In the genomic region with DNA sequence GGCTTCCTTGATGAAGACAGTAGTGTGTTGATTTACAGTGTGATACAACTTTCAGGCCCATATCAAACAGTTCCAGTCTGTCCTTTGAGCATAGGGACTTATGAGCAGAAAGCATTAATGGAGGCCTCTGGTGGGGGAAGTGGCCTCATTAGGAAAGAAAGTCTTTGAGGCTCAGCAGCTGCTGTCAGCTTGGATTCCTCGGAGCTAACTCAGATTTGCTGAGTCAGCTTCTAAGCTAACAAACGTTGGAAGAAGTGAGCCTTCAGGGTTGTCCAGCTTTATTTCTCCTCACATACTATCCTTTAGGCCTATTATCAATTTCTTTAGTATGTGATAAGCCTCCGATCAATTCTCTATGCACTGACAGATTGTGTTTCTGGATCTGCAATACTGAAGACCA, we compare ENCODE assay signal across 25 cellular contexts. TPM values are rescaled to one million over a fixed set of nuclear protein-coding genes. Genes with fewer than 3 reads are reported as not detected.
DNase-seq lines count a peak whose midpoint lies in the region; ATAC-seq, FAIRE-seq and TF ChIP-seq lines count a peak whose summit lies in the region.
"Had no signal": no experiment of that assay in that cellular context is flagged by ENCODE, and none has a peak within 500 bp of the region (broad histone marks: within the 10 kb centered on the region; RNA-seq: fewer than 3 reads in every experiment).

No MANE protein-coding gene starts in this region.

- no peak overlapping the region for H3K4me3 ChIP-seq in MM.1S (ENCODE audit: low read length)
- no peak overlapping the region for H3K4me3 ChIP-seq in K562
- H3K4me3 ChIP-seq in HepG2 (replicated peaks in 1 of 3; ENCODE audit: insufficient read depth in 1 of 3, low read depth in 2 of 3, low read length in 3 of 3), result no peak overlapping the region
- no peak overlapping the region for H3K4me3 ChIP-seq in smooth muscle cell
- H3K4me3 ChIP-seq: BLaER1 treated with 17β-estradiol and CSF1 and Interleukin-3, amounts not matched to agents 10 nM and 100 nM had no signal

- no peak for TF ChIP-seq POLR2A in K562 (conservative IDR thresholded peaks at IDR 0.05)
- TF ChIP-seq POLR2A in HepG2 (IDR thresholded peaks at IDR 0.05; ENCODE audit: insufficient read depth in 1 of 2, low read depth in 2 of 2, low read length in 2 of 2), result no peak

- POLR2A ChIA-PET in K562 (lab: Yijun Ruan, JAX), result no interaction called here
- POLR2A ChIA-PET in HepG2 (lab: Yijun Ruan, JAX), result no interaction called here

- H4K20me1 ChIP-seq in MM.1S (ENCODE audit: insufficient read depth, low read length) (no peaks in the 10 kb centered on the region), K562 (replicated peaks; ENCODE audit: control insufficient read depth, insufficient read depth, low read length) (no peaks in the 10 kb centered on the region), HepG2 (ENCODE audit: insufficient read depth, low read length) (no peaks in the 10 kb centered on the region; the same call in 1 of the 2 replicates), smooth muscle cell (ENCODE audit: low read depth) (no peaks in the 10 kb centered on the region)
- H4K20me1 ChIP-seq: BLaER1 treated with 17β-estradiol and CSF1 and Interleukin-3, amounts not matched to agents 10 nM and 100 nM had no signal

- peak; percentile 11 for DNase-seq in MM.1S
- no peak for DNase-seq in K562 (ENCODE audit: extremely low read depth in 1 of 4, low spot score in 3 of 4)
- no peak for DNase-seq in HepG2 (ENCODE audit: low spot score)
- no peak for DNase-seq in smooth muscle cell (lab: John Stamatoyannopoulos, UW; ENCODE audit: unreplicated experiment)
- no peak for DNase-seq in stimulated activated CD4-positive, alpha-beta T cell treated with anti-CD3 and anti-CD28 coated beads, Interleukin-4, amount 100 ng/mL, for 4 hours
- DNase-seq: ACHN; Caco-2; CD4-positive, alpha-beta memory T cell; DMS 273 treated with DMSO at 0.1 percent for 48 hours; DMS79 treated with DMSO at 0.1 percent for 48 hours; KG1; NCI-H1105; NCI-H146; NCI-H2029 treated with DMSO at 0.1 percent for 48 hours; NCI-H345; NCI-H524; NCI-H774; PC-3; SHP77; SK-N-SH had no signal

- H3K4me1 ChIP-seq in MM.1S (ENCODE audit: low read length) (no peaks in the 10 kb centered on the region), K562 (replicated peaks in 1 of 2; ENCODE audit: control insufficient read depth in 2 of 2, insufficient read depth in 2 of 2, low read length in 2 of 2) (peaks cover 3 to 5% of the 10 kb centered on the region in 2 experiments; a peak in 3 of 5 replicates), HepG2 (ENCODE audit: insufficient read depth, low read length) (no peaks in the 10 kb centered on the region), smooth muscle cell (ENCODE audit: low read depth) (peaks cover 14% of the 10 kb centered on the region)
- H3K4me1 ChIP-seq: Caco-2 had no signal

- no peaks in the 10 kb centered on the region for H3K27me3 ChIP-seq in MM.1S (replicated peaks; ENCODE audit: insufficient read depth, low read length)
- H3K27me3 ChIP-seq in K562 (ENCODE audit: control insufficient read depth in 2 of 2, insufficient read depth in 2 of 2, low read length in 2 of 2), result no peaks in the 10 kb centered on the region
- no peaks in the 10 kb centered on the region for H3K27me3 ChIP-seq in HepG2 (ENCODE audit: control insufficient read depth in 1 of 2, insufficient read depth in 2 of 2, low read length in 2 of 2)
- H3K27me3 ChIP-seq in smooth muscle cell (ENCODE audit: low read depth), result no peaks in the 10 kb centered on the region
- H3K27me3 ChIP-seq: BLaER1 treated with 17β-estradiol and CSF1 and Interleukin-3, amounts not matched to agents 10 nM and 100 nM had no signal

- TF ChIP-seq RAD21 in K562 (CRISPR knock-in tag; conservative IDR thresholded peaks at IDR 0.05 in 1 of 2, IDR thresholded peaks at IDR 0.05 in 1 of 2), result no peak
- no peak for TF ChIP-seq RAD21 in HepG2 (CRISPR knock-in tag; IDR thresholded peaks at IDR 0.05)

- H3F3A ChIP-seq in MM.1S (ENCODE audit: insufficient read depth, low read length), result no peaks in the 10 kb centered on the region
- H3F3A ChIP-seq in smooth muscle cell (ENCODE audit: low read depth), result no peaks in the 10 kb centered on the region

- TF ChIP-seq CTCF in MM.1S (IDR thresholded peaks at IDR 0.05; ENCODE audit: low read length) (no peak), K562 (IDR thresholded peaks at IDR 0.05 in 2 of 3, conservative IDR thresholded peaks at IDR 0.05 in 1 of 3; ENCODE audit: insufficient read depth in 2 of 3, low read depth in 1 of 3, low read length in 3 of 3) (no peak), HepG2 (CRISPR knock-in tag; IDR thresholded peaks at IDR 0.05) (no peak), smooth muscle cell (IDR thresholded peaks at IDR 0.05; ENCODE audit: borderline replicate concordance, insufficient read depth, poor library complexity, severe bottlenecking) (no peak)

- H3K27ac ChIP-seq in MM.1S (ENCODE audit: low read length) (no peak overlapping the region), K562 (ENCODE audit: extremely low read depth, low read depth, low read length) (no peak overlapping the region), HepG2 (ENCODE audit: extremely low read length, insufficient read depth, low read length) (no peak overlapping the region), smooth muscle cell (ENCODE audit: low read depth) (peak overlapping the region; percentile 21)
- H3K27ac ChIP-seq: BLaER1 treated with 17β-estradiol and CSF1 and Interleukin-3, amounts not matched to agents 10 nM and 100 nM had no signal

- in situ Hi-C loops in K562 (cut with MboI), result no loop called here
- in situ Hi-C loops in HepG2 (cut with HindIII; ENCODE audit: extremely low pct_ligation_motif_present, low pct_unique_long_range_greater_than_20kb), result no loop called here

- no peak for TF ChIP-seq EP300 in K562 (IDR thresholded peaks at IDR 0.05; ENCODE audit: low read length)
- no peak for TF ChIP-seq EP300 in HepG2 (IDR thresholded peaks at IDR 0.05; ENCODE audit: low read depth in 2 of 2, low read length in 2 of 2)
- no peak for TF ChIP-seq EP300 in HepG2 (CRISPR knock-in tag; IDR thresholded peaks at IDR 0.05; ENCODE audit: borderline replicate concordance)

- WGBS in K562 (ENCODE audit: insufficient coverage, low coverage, missing lambda C conversion rate), result 3% methylated on average over 3 of the region's 3 CpGs
- 29% methylated on average over 2 of the region's 3 CpGs for WGBS in HepG2 (ENCODE audit: low lambda C conversion rate)
- WGBS in smooth muscle cell (ENCODE audit: low lambda C conversion rate), result 27% methylated on average over 3 of the region's 3 CpGs

- no peaks in the 10 kb centered on the region for H3K9me2 ChIP-seq in MM.1S (replicated peaks; ENCODE audit: insufficient read depth, low read length)
- H3K9me2 ChIP-seq: SK-N-SH had no signal

- BruUV-seq in K562 (replicated peaks; lab: Mats Ljungman, UMichigan) (no TSS peak), HepG2 (replicated peaks; lab: Mats Ljungman, UMichigan) (no TSS peak)

- no peak overlapping the region for H3K9ac ChIP-seq in MM.1S (ENCODE audit: low read length)
- no peak overlapping the region for H3K9ac ChIP-seq in K562 (ENCODE audit: insufficient read depth in 1 of 2, low read depth in 2 of 2, low read length in 2 of 2)
- no peak overlapping the region for H3K9ac ChIP-seq in HepG2 (ENCODE audit: insufficient read depth, low read depth, low read length)
- H3K9ac ChIP-seq in smooth muscle cell (ENCODE audit: low read depth), result no peak overlapping the region
- H3K9ac ChIP-seq: BLaER1 treated with 17β-estradiol and CSF1 and Interleukin-3, amounts not matched to agents 10 nM and 100 nM; SK-N-SH had no signal

- H2AFZ ChIP-seq in MM.1S (ENCODE audit: low read length), result no peak overlapping the region
- H2AFZ ChIP-seq in K562 (ENCODE audit: low read depth, low read length), result no peak overlapping the region
- no peak overlapping the region for H2AFZ ChIP-seq in HepG2 (ENCODE audit: low read length)
- no peak overlapping the region for H2AFZ ChIP-seq in smooth muscle cell (ENCODE audit: low read depth)

- H3K79me2 ChIP-seq in MM.1S (ENCODE audit: low read length) (no peaks in the 10 kb centered on the region), K562 (ENCODE audit: control insufficient read depth, insufficient read depth, low read length) (no peaks in the 10 kb centered on the region), HepG2 (ENCODE audit: insufficient read depth, low read length) (no peaks in the 10 kb centered on the region), smooth muscle cell (ENCODE audit: low read depth) (no peaks in the 10 kb centered on the region)

- ATAC-seq in K562, result no peak
- no peak for ATAC-seq in HepG2
- no peak for ATAC-seq in HG03442 (IDR thresholded peaks at IDR 0.05; ENCODE audit: unreplicated experiment)
- ATAC-seq in SK-N-SH treated with all-trans-retinoic acid at 6 μM for 48 hours, result no peak
- ATAC-seq: PC-3 had no signal

- H3K9me3 ChIP-seq in MM.1S (replicated peaks; ENCODE audit: insufficient read depth, low read length), result no peaks in the 10 kb centered on the region
- H3K9me3 ChIP-seq in K562 (replicated peaks; ENCODE audit: control insufficient read depth, insufficient read depth, low read depth, low read length), result no peaks in the 10 kb centered on the region
- no peaks in the 10 kb centered on the region for H3K9me3 ChIP-seq in HepG2 (ENCODE audit: low read length)
- no peaks in the 10 kb centered on the region for H3K9me3 ChIP-seq in smooth muscle cell (replicated peaks; ENCODE audit: low read depth)
- H3K9me3 ChIP-seq: Caco-2, SK-N-SH had no signal

- H3K36me3 ChIP-seq in MM.1S (replicated peaks; ENCODE audit: insufficient read depth, low read length) (no peaks in the 10 kb centered on the region), K562 (ENCODE audit: control insufficient read depth, insufficient read depth, low read length) (no peaks in the 10 kb centered on the region), HepG2 (replicated peaks in 1 of 2; ENCODE audit: control insufficient read depth in 1 of 2, insufficient read depth in 2 of 2, low read length in 2 of 2) (no peaks in the 10 kb centered on the region), smooth muscle cell (ENCODE audit: low read depth) (no peaks in the 10 kb centered on the region)
- H3K36me3 ChIP-seq: BLaER1 treated with 17β-estradiol and CSF1 and Interleukin-3, amounts not matched to agents 10 nM and 100 nM had no signal

- no peak for FAIRE-seq in K562 (lab: Jason Lieb, UNC)
- no peak for FAIRE-seq in HepG2 (lab: Jason Lieb, UNC)
- FAIRE-seq: GM19239, H54 had no signal

- intact Hi-C loops in K562 (cut with micrococcal nuclease), result no loop called here
- intact Hi-C loops in HepG2 (cut with micrococcal nuclease; ENCODE audit: unreplicated experiment), result no loop called here

- H3K9me1 ChIP-seq in K562 (ENCODE audit: control insufficient read depth, insufficient read depth, low read length), result no peaks in the 10 kb centered on the region

- CTCF ChIA-PET in K562 (lab: Yijun Ruan, JAX; ENCODE audit: low intra/inter-chr PET ratio), result no interaction called here
- CTCF ChIA-PET in HepG2 (lab: Yijun Ruan, JAX; ENCODE audit: low intra/inter-chr PET ratio, low total read pairs), result no interaction called here

- H3K4me2 ChIP-seq in MM.1S (ENCODE audit: low read depth, low read length) (no peak overlapping the region), K562 (ENCODE audit: insufficient read depth, low read length) (no peak overlapping the region), HepG2 (ENCODE audit: low read depth, low read length) (no peak overlapping the region), smooth muscle cell (peak overlapping the region; percentile 43)
- H3K4me2 ChIP-seq: SK-N-SH had no signal

RNA-seq across cellular contexts. Expression of gene SFRP2, which starts 15.9 kb away (rescaled TPM):
- total RNA-seq in K562 (2011; cell fraction: chromatin; rRNA removed; ENCODE audit: low replicate concordance), result not detected in 2 replicates
- total RNA-seq in K562 (2011; cell fraction: nucleolus; rRNA removed), result not detected in 2 replicates
- total RNA-seq in K562 (2011; cell fraction: nucleoplasm; rRNA removed), result not detected in 2 replicates
- total RNA-seq in K562 (2014; rRNA removed) (not detected in 2 replicates), K562 (2014; rRNA removed; fragmentation: Illumina TruSeq; extraction: Trizol) (not detected in 2 replicates), K562 (2015; rRNA removed; fragmentation: Illumina TruSeq; extraction: Trizol) (not detected in 2 replicates), K562 (2021) (0.29 and 0.38 TPM in 2 replicates), HepG2 (2016; rRNA removed; fragmentation: Illumina TruSeq; extraction: Trizol) (not detected in 2 replicates), smooth muscle cell (0.67 and 1.3 TPM in 2 replicates)
- polyA plus RNA-seq in K562 (2011; rRNA removed) (not detected in 2 replicates), K562 (2014; fragmentation: Illumina TruSeq; extraction: Trizol) (not detected in 2 replicates), K562 (2014; fragmentation: Nextera tagmentation; extraction: Ambion mirVana) (not detected), K562 (2014; rRNA removed) (not detected in 2 replicates), HepG2 (2011; rRNA removed) (not detected in 2 replicates), smooth muscle cell (0.49 and 0.76 TPM in 2 replicates)
- polyA plus RNA-seq in K562 (2011; cell fraction: cytosol; rRNA removed), result not detected in 2 replicates
- polyA plus RNA-seq in K562 (2011; cell fraction: nucleus; rRNA removed), result not detected in 2 replicates
- polyA plus RNA-seq in K562 (2012), result 0.06 TPM in 1 of 2 replicates, not detected in the other
- polyA minus RNA-seq in K562 (2011; rRNA and poly(A)+ RNA removed), result not detected in 2 replicates
- polyA minus RNA-seq in K562 (2011; cell fraction: cytosol; rRNA and poly(A)+ RNA removed), result not detected in 2 replicates
- polyA minus RNA-seq in K562 (2011; cell fraction: nucleus; rRNA and poly(A)+ RNA removed), result not detected in 2 replicates
- not detected in 2 replicates for total RNA-seq in HepG2 (2016; cell fraction: cytosol; rRNA removed; fragmentation: Illumina TruSeq; extraction: Trizol; ENCODE audit: low read depth)
- not detected in 2 replicates for total RNA-seq in HepG2 (2016; cell fraction: insoluble cytoplasmic fraction; rRNA removed; fragmentation: Illumina TruSeq; extraction: Trizol)
- total RNA-seq in HepG2 (2016; cell fraction: membrane; rRNA removed; fragmentation: Illumina TruSeq; extraction: Trizol), result not detected in 2 replicates
- total RNA-seq in HepG2 (2016; cell fraction: nucleus; rRNA removed; fragmentation: Illumina TruSeq; extraction: Trizol), result not detected in 2 replicates
- polyA plus RNA-seq in HepG2 (2011; cell fraction: cytosol; rRNA removed), result not detected in 2 replicates
- not detected in 2 replicates for polyA plus RNA-seq in HepG2 (2011; cell fraction: nucleus; rRNA removed)
- not detected in 2 replicates for polyA plus RNA-seq in HepG2 (2012)
- not detected in 2 replicates for polyA plus RNA-seq in HepG2 (2016; cell fraction: cytosol; fragmentation: Illumina TruSeq; extraction: Trizol; ENCODE audit: low read depth)
- not detected in 2 replicates for polyA plus RNA-seq in HepG2 (2016; cell fraction: insoluble cytoplasmic fraction; fragmentation: Illumina TruSeq; extraction: Trizol; ENCODE audit: low read depth)
- polyA plus RNA-seq in HepG2 (2016; cell fraction: membrane; fragmentation: Illumina TruSeq; extraction: Trizol; ENCODE audit: low read depth), result not detected in 2 replicates
- polyA plus RNA-seq in HepG2 (2016; cell fraction: nucleus; fragmentation: Illumina TruSeq; extraction: Trizol; ENCODE audit: insufficient read depth, low read depth), result not detected in 2 replicates
- polyA minus RNA-seq in HepG2 (2011; rRNA and poly(A)+ RNA removed; ENCODE audit: low replicate concordance), result not detected in 2 replicates
- polyA minus RNA-seq in HepG2 (2011; cell fraction: cytosol; rRNA and poly(A)+ RNA removed), result not detected in 2 replicates
- not detected in 2 replicates for polyA minus RNA-seq in HepG2 (2011; cell fraction: nucleus; rRNA and poly(A)+ RNA removed)
- total RNA-seq: Caco-2; CD4-positive, alpha-beta memory T cell; PC-3 had no signal
- polyA plus RNA-seq: CD4-positive, alpha-beta memory T cell; SK-N-SH had no signal

RNA-seq across cellular contexts. Expression of gene RNF175, which starts 44.9 kb away (rescaled TPM):
- total RNA-seq in K562 (2011; cell fraction: chromatin; rRNA removed; ENCODE audit: low replicate concordance), result not detected in 2 replicates
- total RNA-seq in K562 (2011; cell fraction: nucleolus; rRNA removed), result not detected in 2 replicates
- not detected in 2 replicates for total RNA-seq in K562 (2011; cell fraction: nucleoplasm; rRNA removed)
- total RNA-seq in K562 (2014; rRNA removed), result not detected in 2 replicates
- not detected in 2 replicates for total RNA-seq in K562 (2014; rRNA removed; fragmentation: Illumina TruSeq; extraction: Trizol)
- not detected in 2 replicates for total RNA-seq in K562 (2015; rRNA removed; fragmentation: Illumina TruSeq; extraction: Trizol)
- total RNA-seq in K562 (2021), result not detected in 2 replicates
- polyA plus RNA-seq in K562 (2011; rRNA removed), result not detected in 2 replicates
- not detected in 2 replicates for polyA plus RNA-seq in K562 (2011; cell fraction: cytosol; rRNA removed)
- not detected in 2 replicates for polyA plus RNA-seq in K562 (2011; cell fraction: nucleus; rRNA removed)
- not detected in 2 replicates for polyA plus RNA-seq in K562 (2012)
- polyA plus RNA-seq in K562 (2014; fragmentation: Illumina TruSeq; extraction: Trizol), result not detected in 2 replicates
- polyA plus RNA-seq in K562 (2014; fragmentation: Nextera tagmentation; extraction: Ambion mirVana), result not detected
- not detected in 2 replicates for polyA plus RNA-seq in K562 (2014; rRNA removed)
- polyA minus RNA-seq in K562 (2011; rRNA and poly(A)+ RNA removed), result not detected in 2 replicates
- polyA minus RNA-seq in K562 (2011; cell fraction: cytosol; rRNA and poly(A)+ RNA removed), result not detected in 2 replicates
- polyA minus RNA-seq in K562 (2011; cell fraction: nucleus; rRNA and poly(A)+ RNA removed), result not detected in 2 replicates
- total RNA-seq in HepG2 (2016; rRNA removed; fragmentation: Illumina TruSeq; extraction: Trizol), result not detected in 2 replicates
- total RNA-seq in HepG2 (2016; cell fraction: cytosol; rRNA removed; fragmentation: Illumina TruSeq; extraction: Trizol; ENCODE audit: low read depth), result not detected in 2 replicates
- not detected in 2 replicates for total RNA-seq in HepG2 (2016; cell fraction: insoluble cytoplasmic fraction; rRNA removed; fragmentation: Illumina TruSeq; extraction: Trizol)
- not detected in 2 replicates for total RNA-seq in HepG2 (2016; cell fraction: membrane; rRNA removed; fragmentation: Illumina TruSeq; extraction: Trizol)
- not detected in 2 replicates for total RNA-seq in HepG2 (2016; cell fraction: nucleus; rRNA removed; fragmentation: Illumina TruSeq; extraction: Trizol)
- polyA plus RNA-seq in HepG2 (2011; rRNA removed), result not detected in 2 replicates
- polyA plus RNA-seq in HepG2 (2011; cell fraction: cytosol; rRNA removed), result not detected in 2 replicates
- not detected in 2 replicates for polyA plus RNA-seq in HepG2 (2011; cell fraction: nucleus; rRNA removed)
- not detected in 2 replicates for polyA plus RNA-seq in HepG2 (2012)
- polyA plus RNA-seq in HepG2 (2016; cell fraction: cytosol; fragmentation: Illumina TruSeq; extraction: Trizol; ENCODE audit: low read depth), result not detected in 2 replicates
- polyA plus RNA-seq in HepG2 (2016; cell fraction: insoluble cytoplasmic fraction; fragmentation: Illumina TruSeq; extraction: Trizol; ENCODE audit: low read depth), result not detected in 2 replicates
- polyA plus RNA-seq in HepG2 (2016; cell fraction: membrane; fragmentation: Illumina TruSeq; extraction: Trizol; ENCODE audit: low read depth), result not detected in 2 replicates
- polyA plus RNA-seq in HepG2 (2016; cell fraction: nucleus; fragmentation: Illumina TruSeq; extraction: Trizol; ENCODE audit: insufficient read depth, low read depth), result not detected in 2 replicates
- not detected in 2 replicates for polyA minus RNA-seq in HepG2 (2011; rRNA and poly(A)+ RNA removed; ENCODE audit: low replicate concordance)
- not detected in 2 replicates for polyA minus RNA-seq in HepG2 (2011; cell fraction: cytosol; rRNA and poly(A)+ RNA removed)
- not detected in 2 replicates for polyA minus RNA-seq in HepG2 (2011; cell fraction: nucleus; rRNA and poly(A)+ RNA removed)
- 0.27 TPM in 1 of 2 replicates, not detected in the other for total RNA-seq in smooth muscle cell
- 0.64 and 0.87 TPM in 2 replicates for polyA plus RNA-seq in smooth muscle cell
- total RNA-seq: Caco-2, PC-3 had no signal
